10 cellular contexts compared by ENCODE assay signal in genomic region chr12:638948-639557, GRCh38. TPM values are rescaled to one million over a fixed set of nuclear protein-coding genes. Genes with fewer than 3 reads are reported as not detected.
A peak's percentile ranks its signal among the peaks of the same experiment; 100 is the strongest.
DNase-seq lines count a peak whose midpoint lies in the region; ATAC-seq, FAIRE-seq and TF ChIP-seq lines count a peak whose summit lies in the region.
"Had no signal": no experiment of that assay in that cellular context is flagged by ENCODE, and none has a peak within 500 bp of the region (broad histone marks: within the 10 kb centered on the region; RNA-seq: fewer than 3 reads in every experiment).

No MANE protein-coding gene starts in this region.

- no peaks in the 10 kb centered on the region for H3K9me3 Mint-ChIP-seq in activated CD8-positive, alpha-beta T cell treated with anti-CD3 and anti-CD28 coated beads for 36 hours
- peaks cover 0 to 2% (median 0%) of the 10 kb centered on the region in 11 donors for H3K9me3 Mint-ChIP-seq in naive thymus-derived CD4-positive, alpha-beta T cell

- no peak overlapping the region for H3K4me3 ChIP-seq in BLaER1 treated with 17β-estradiol and CSF1 and Interleukin-3, amounts not matched to agents 10 nM and 100 nM
- H3K4me3 ChIP-seq in naive thymus-derived CD4-positive, alpha-beta T cell (ENCODE audit: low read length), result no peak overlapping the region
- H3K4me3 ChIP-seq in kidney (ENCODE audit: low read length in 2 of 2) (no peak overlapping the region), sigmoid colon (no peak overlapping the region), mucosa of descending colon (no peak overlapping the region)

- 44 to 79% methylated on average over 3 of the region's 3 CpGs for WGBS in sigmoid colon, 2 donors

- TF ChIP-seq POLR2A in sigmoid colon (IDR thresholded peaks at IDR 0.05), result no peak

- peak overlapping the region; percentile 1 to 97 (median 58); a peak in 18 of 22 replicates for H3K4me2 ChIP-seq in BLaER1 treated with 17β-estradiol and CSF1 and Interleukin-3, amounts not matched to agents 10 nM and 100 nM

- CTCF ChIA-PET in activated CD8-positive, alpha-beta T cell treated with anti-CD3 and anti-CD28 coated beads for 36 hours (lab: Charles Lee), result interaction anchor here (0.8 to 1.3 kb wide), 6 partner anchors 14 to 176 kb away, joined by 3 to 7 read pairs (median 3); no protein-coding TSS in a partner anchor
- CTCF ChIA-PET in naive thymus-derived CD4-positive, alpha-beta T cell (lab: Charles Lee), result interaction anchor here (1.4 kb wide), 1 partner anchor 112 kb away, joined by 3 read pairs; no protein-coding TSS in a partner anchor

- peak; percentile 47 for ATAC-seq in activated CD8-positive, alpha-beta T cell treated with anti-CD3 and anti-CD28 coated beads for 36 hours
- peak; percentile 14 for ATAC-seq in naive thymus-derived CD4-positive, alpha-beta T cell
- ATAC-seq in mucosa of descending colon, result no peak

- peak overlapping the region; percentile 91 for H3K27ac Mint-ChIP-seq in activated CD8-positive, alpha-beta T cell treated with anti-CD3 and anti-CD28 coated beads for 36 hours
- H3K27ac Mint-ChIP-seq in naive thymus-derived CD4-positive, alpha-beta T cell, result peak overlapping the region; percentile 44 to 94 (median 86)

- intact Hi-C loops in activated CD8-positive, alpha-beta T cell treated with anti-CD3 and anti-CD28 coated beads for 36 hours (cut with micrococcal nuclease), result no loop called here
- intact Hi-C loops in naive thymus-derived CD4-positive, alpha-beta T cell (cut with micrococcal nuclease), result loop anchor here in 1 of 2 donors (1.0 kb wide), 1 partner anchor 9 kb away; no protein-coding TSS in a partner anchor
- intact Hi-C loops in kidney (cut with DNase I), result no loop called here
- intact Hi-C loops in sigmoid colon (cut with DNase I), result no loop called here
- intact Hi-C loops in mucosa of descending colon (cut with DNase I, micrococcal nuclease), result no loop called here

- H3K36me3 Mint-ChIP-seq in activated CD8-positive, alpha-beta T cell treated with anti-CD3 and anti-CD28 coated beads for 36 hours (ENCODE audit: low read depth), result no peaks in the 10 kb centered on the region
- H3K36me3 Mint-ChIP-seq in naive thymus-derived CD4-positive, alpha-beta T cell, result peaks cover 0 to 10% (median 0%) of the 10 kb centered on the region in 5 donors

- H3K4me1 Mint-ChIP-seq in activated CD8-positive, alpha-beta T cell treated with anti-CD3 and anti-CD28 coated beads for 36 hours (ENCODE audit: low read depth), result peaks cover 43% of the 10 kb centered on the region
- H3K4me1 Mint-ChIP-seq in naive thymus-derived CD4-positive, alpha-beta T cell, result peaks cover 26 to 61% (median 49%) of the 10 kb centered on the region in 7 donors

- H3K4me1 ChIP-seq in BLaER1 treated with 17β-estradiol and CSF1 and Interleukin-3, amounts not matched to agents 10 nM and 100 nM, result peaks cover 42 to 90% (median 59%) of the 10 kb centered on the region in 10 experiments
- H3K4me1 ChIP-seq in naive thymus-derived CD4-positive, alpha-beta T cell (ENCODE audit: control insufficient read depth in 2 of 2, insufficient read depth in 2 of 2, low read length in 2 of 2), result peaks cover 18 to 27% of the 10 kb centered on the region in 2 donors
- peaks cover 4 to 5% of the 10 kb centered on the region in 2 donors for H3K4me1 ChIP-seq in kidney (ENCODE audit: control insufficient read depth in 1 of 2, insufficient read depth in 1 of 2, low read depth in 1 of 2, low read length in 2 of 2)
- H3K4me1 ChIP-seq in sigmoid colon, result peaks cover 0 to 15% (median 10%) of the 10 kb centered on the region in 4 donors
- no peaks in the 10 kb centered on the region for H3K4me1 ChIP-seq in mucosa of descending colon (ENCODE audit: low read depth)

- no peaks in the 10 kb centered on the region for H4K20me1 ChIP-seq in BLaER1 treated with 17β-estradiol and CSF1 and Interleukin-3, amounts not matched to agents 10 nM and 100 nM

- no peak for FAIRE-seq in kidney (lab: Jason Lieb, UNC)

- POLR2A ChIA-PET in activated CD8-positive, alpha-beta T cell treated with anti-CD3 and anti-CD28 coated beads for 36 hours (lab: Charles Lee), result interaction anchor here (0.8 to 1.4 kb wide), 3 partner anchors 9 to 114 kb away, joined by 3 to 4 read pairs (median 3); no protein-coding TSS in a partner anchor
- POLR2A ChIA-PET in naive thymus-derived CD4-positive, alpha-beta T cell (lab: Charles Lee), result interaction anchor here (1.7 kb wide), 1 partner anchor 19 kb away, joined by 6 read pairs; no protein-coding TSS in a partner anchor

- no peaks in the 10 kb centered on the region for H3K36me3 ChIP-seq in BLaER1 treated with 17β-estradiol and CSF1 and Interleukin-3, amounts not matched to agents 10 nM and 100 nM
- no peaks in the 10 kb centered on the region for H3K36me3 ChIP-seq in naive thymus-derived CD4-positive, alpha-beta T cell (ENCODE audit: control insufficient read depth in 2 of 3, insufficient read depth in 3 of 3, low read length in 3 of 3)
- no peaks in the 10 kb centered on the region for H3K36me3 ChIP-seq in kidney (ENCODE audit: control insufficient read depth in 1 of 2, insufficient read depth in 2 of 2, low read length in 2 of 2)
- H3K36me3 ChIP-seq in sigmoid colon, result no peaks in the 10 kb centered on the region
- H3K36me3 ChIP-seq in mucosa of descending colon (ENCODE audit: low read depth), result no peaks in the 10 kb centered on the region

- H3K27me3 Mint-ChIP-seq in activated CD8-positive, alpha-beta T cell treated with anti-CD3 and anti-CD28 coated beads for 36 hours, result no peaks in the 10 kb centered on the region
- no peaks in the 10 kb centered on the region for H3K27me3 Mint-ChIP-seq in naive thymus-derived CD4-positive, alpha-beta T cell

- H3K27ac ChIP-seq in BLaER1 treated with 17β-estradiol and CSF1 and Interleukin-3, amounts not matched to agents 10 nM and 100 nM, result peak overlapping the region in 9 of 11 experiments; percentile 35 to 64 (median 61); a peak in 18 of 22 replicates
- H3K27ac ChIP-seq in naive thymus-derived CD4-positive, alpha-beta T cell (ENCODE audit: low read depth, low read length), result peak overlapping the region; percentile 60
- H3K27ac ChIP-seq in kidney (ENCODE audit: low read depth in 2 of 2, low read length in 2 of 2) (no peak overlapping the region), sigmoid colon (peak overlapping the region in 1 of 4 donors; percentile 10)

- no peaks in the 10 kb centered on the region for H3K27me3 ChIP-seq in BLaER1 treated with 17β-estradiol and CSF1 and Interleukin-3, amounts not matched to agents 10 nM and 100 nM
- H3K27me3 ChIP-seq in naive thymus-derived CD4-positive, alpha-beta T cell (ENCODE audit: control insufficient read depth in 2 of 2, insufficient read depth in 2 of 2, low read length in 2 of 2), result no peaks in the 10 kb centered on the region
- no peaks in the 10 kb centered on the region for H3K27me3 ChIP-seq in sigmoid colon

- peak; percentile 54 for DNase-seq in GDM1 (lab: John Stamatoyannopoulos, UW)
- DNase-seq in activated CD8-positive, alpha-beta T cell treated with anti-CD3 and anti-CD28 coated beads for 36 hours, result no peak
- peak in 4 of 9 donors; percentile 30 to 43 (median 40) for DNase-seq in naive thymus-derived CD4-positive, alpha-beta T cell
- no peak for DNase-seq in kidney
- DNase-seq in stimulated activated CD4-positive, alpha-beta T cell treated with anti-CD3 and anti-CD28 coated beads, Interleukin-15, amount 100 ng/mL, for 24 hours, result no peak
- DNase-seq in sigmoid colon, result no peak
- DNase-seq in mucosa of descending colon, result no peak
- DNase-seq: cortex of kidney, mammary epithelial cell had no signal

- no peak for TF ChIP-seq CTCF in activated CD8-positive, alpha-beta T cell treated with anti-CD3 and anti-CD28 coated beads for 36 hours (IDR thresholded peaks at IDR 0.05)
- TF ChIP-seq CTCF in kidney (IDR thresholded peaks at IDR 0.05; ENCODE audit: borderline replicate concordance, extremely low read depth, insufficient read depth), result no peak
- no peak for TF ChIP-seq CTCF in sigmoid colon (IDR thresholded peaks at IDR 0.05)
- TF ChIP-seq CTCF in mucosa of descending colon (IDR thresholded peaks at IDR 0.05), result no peak

- no peak overlapping the region for H3K4me3 Mint-ChIP-seq in activated CD8-positive, alpha-beta T cell treated with anti-CD3 and anti-CD28 coated beads for 36 hours
- H3K4me3 Mint-ChIP-seq in naive thymus-derived CD4-positive, alpha-beta T cell, result peak overlapping the region in 7 of 10 donors; percentile 15 to 54 (median 29)

- no peak for TF ChIP-seq EP300 in sigmoid colon (IDR thresholded peaks at IDR 0.05)

- H3K9ac ChIP-seq in BLaER1 treated with 17β-estradiol and CSF1 and Interleukin-3, amounts not matched to agents 10 nM and 100 nM, result peak overlapping the region in 4 of 11 experiments; percentile 19 to 54 (median 30); a peak in 4 of 22 replicates
- H3K9ac ChIP-seq in kidney (ENCODE audit: low read length in 2 of 2), result no peak overlapping the region

- no peaks in the 10 kb centered on the region for H3K9me3 ChIP-seq in BLaER1 treated with 17β-estradiol and CSF1 and Interleukin-3, amounts not matched to agents 10 nM and 100 nM (replicated peaks in 1 of 11)
- no peaks in the 10 kb centered on the region for H3K9me3 ChIP-seq in naive thymus-derived CD4-positive, alpha-beta T cell (ENCODE audit: control insufficient read depth in 2 of 3, low read length in 3 of 3)
- H3K9me3 ChIP-seq in kidney (ENCODE audit: control insufficient read depth in 1 of 2, low read length in 2 of 2) (no peaks in the 10 kb centered on the region), sigmoid colon (no peaks in the 10 kb centered on the region), mucosa of descending colon (no peaks in the 10 kb centered on the region)

RNA-seq across cellular contexts. Expression of gene NINJ2, which starts 24.2 kb away (rescaled TPM):
- total RNA-seq in activated CD8-positive, alpha-beta T cell treated with anti-CD3 and anti-CD28 coated beads for 36 hours, result 1 to 10 TPM; 2.2 to 2.5 TPM
- 10 to 100 TPM in 1 of 5 experiments, 1 to 10 TPM in 3, under 1 TPM in 1; 0.84 to 11.2 (median 2.1) TPM for total RNA-seq in naive thymus-derived CD4-positive, alpha-beta T cell
- polyA plus RNA-seq in naive thymus-derived CD4-positive, alpha-beta T cell, result 10 to 100 TPM in 1 of 2 donors, 1 to 10 TPM in 1; 8.8 to 10.0 TPM
- total RNA-seq in kidney, result 2.8 TPM
- 0.69 TPM for polyA plus RNA-seq in kidney (ENCODE audit: insufficient read depth, low read depth, low replicate concordance)
- 1 to 10 TPM; 2.0 to 8.3 (median 3.6) TPM for total RNA-seq in sigmoid colon
- 10 to 100 TPM in 1 of 3 donors, 1 to 10 TPM in 2; 7.2 to 12.3 (median 9.0) TPM for polyA plus RNA-seq in sigmoid colon
- total RNA-seq in mucosa of descending colon, result 1 to 10 TPM; 3.6 to 5.2 (median 3.8) TPM

Comparison
In these comparisons a context has a peak if more than half of its experiments do, and no peak if none do; other contexts are left out.
1. H3K27ac ChIP-seq: peak in BLaER1 treated with 17β-estradiol and CSF1 and Interleukin-3, amounts not matched to agents 10 nM and 100 nM (9 of 11) and naive thymus-derived CD4-positive, alpha-beta T cell (single experiment); none in kidney (0 of 2).